10 cellular contexts compared by ENCODE assay signal in genomic region chr10:91077549-91078017, GRCh38.
DNase-seq lines count a peak whose midpoint lies in the region; ATAC-seq and TF ChIP-seq lines count a peak whose summit lies in the region.
"Had no signal": no experiment of that assay in that cellular context is flagged by ENCODE, and none has a peak within 500 bp of the region (broad histone marks: within the 10 kb centered on the region; RNA-seq: fewer than 3 reads in every experiment).

No MANE protein-coding gene starts in this region.

- POLR2A ChIA-PET in A673 (lab: Charles Lee; ENCODE audit: low non-redundant PET), result no interaction called here

- no peak for TF ChIP-seq CTCF in A673 (conservative IDR thresholded peaks at IDR 0.05; ENCODE audit: low read depth, low read length)
- TF ChIP-seq CTCF in choroid plexus epithelial cell (conservative IDR thresholded peaks at IDR 0.05; ENCODE audit: low read depth, low read length), result no peak
- TF ChIP-seq CTCF in mesothelial cell of epicardium (IDR thresholded peaks at IDR 0.05; ENCODE audit: unreplicated experiment), result no peak

- H3K36me3 Mint-ChIP-seq in mesothelial cell of epicardium, result no peaks in the 10 kb centered on the region
- no peaks in the 10 kb centered on the region for H3K36me3 Mint-ChIP-seq in immature natural killer cell
- H3K36me3 Mint-ChIP-seq: activated naive CD4-positive, alpha-beta T cell treated with anti-CD3 and anti-CD28 coated beads, Interleukin-2, amount 50 U/mL, for 24 hours had no signal

- no peak overlapping the region for H3K27ac ChIP-seq in A673 (ENCODE audit: low read depth, low read length, poor library complexity, severe bottlenecking)
- H3K27ac ChIP-seq: C4-2B had no signal

- peak; percentile 7 for DNase-seq in A673 (ENCODE audit: low spot score)
- DNase-seq in NCI-H146 (lab: John Stamatoyannopoulos, UW), result peak; percentile 60
- peak; percentile 6 for DNase-seq in choroid plexus epithelial cell (ENCODE audit: low read depth)
- DNase-seq in mesothelial cell of epicardium (ENCODE audit: low spot score in 2 of 2, unreplicated experiment in 2 of 2), result peak; percentile 31 to 53
- DNase-seq in mesenteric fat pad (ENCODE audit: low spot score), result no peak
- no peak for DNase-seq in immature natural killer cell
- no peak for DNase-seq in effector CD8-positive, alpha-beta T cell (lab: John Stamatoyannopoulos, UW)

- H3K9me3 ChIP-seq in A673 (ENCODE audit: low read depth, low read length, poor library complexity, severe bottlenecking), result no peaks in the 10 kb centered on the region

- CTCF ChIA-PET in A673 (lab: Charles Lee), result no interaction called here

- H3K4me1 ChIP-seq in A673 (ENCODE audit: insufficient read depth, low read length, poor library complexity, severe bottlenecking), result no peaks in the 10 kb centered on the region

- H3K27me3 Mint-ChIP-seq in mesothelial cell of epicardium (ENCODE audit: low read depth), result peaks cover 13% of the 10 kb centered on the region
- peaks cover 0 to 13% (median 10%) of the 10 kb centered on the region in 3 donors for H3K27me3 Mint-ChIP-seq in immature natural killer cell (ENCODE audit: low read depth in 3 of 3)

- H3K4me3 ChIP-seq in A673 (ENCODE audit: low read depth, low read length, poor library complexity, severe bottlenecking), result no peak overlapping the region
- H3K4me3 ChIP-seq in choroid plexus epithelial cell (ENCODE audit: low read depth, low read length), result no peak overlapping the region

- peaks cover 25% of the 10 kb centered on the region for H3K27me3 ChIP-seq in A673 (replicated peaks; ENCODE audit: insufficient read depth, low read depth, low read length, poor library complexity)

- H3K27ac Mint-ChIP-seq in mesothelial cell of epicardium (peak overlapping the region; percentile 52), immature natural killer cell (no peak overlapping the region)
- H3K27ac Mint-ChIP-seq: activated naive CD4-positive, alpha-beta T cell treated with anti-CD3 and anti-CD28 coated beads, Interleukin-2, amount 50 U/mL, for 24 hours had no signal

- no peaks in the 10 kb centered on the region for H3K36me3 ChIP-seq in A673 (ENCODE audit: insufficient read depth, low read length, poor library complexity, severe bottlenecking)

- intact Hi-C loops in A673 (cut with micrococcal nuclease; ENCODE audit: unreplicated experiment), result no loop called here

- H3K4me1 Mint-ChIP-seq in mesothelial cell of epicardium, result peaks cover 21% of the 10 kb centered on the region
- peaks cover 2 to 5% of the 10 kb centered on the region in 2 donors for H3K4me1 Mint-ChIP-seq in immature natural killer cell
- H3K4me1 Mint-ChIP-seq: activated naive CD4-positive, alpha-beta T cell treated with anti-CD3 and anti-CD28 coated beads, Interleukin-2, amount 50 U/mL, for 24 hours had no signal

- no peaks in the 10 kb centered on the region for H3K9me3 Mint-ChIP-seq in mesothelial cell of epicardium
- H3K9me3 Mint-ChIP-seq in immature natural killer cell, result no peaks in the 10 kb centered on the region
- H3K9me3 Mint-ChIP-seq: activated naive CD4-positive, alpha-beta T cell treated with anti-CD3 and anti-CD28 coated beads, Interleukin-2, amount 50 U/mL, for 24 hours had no signal

- ATAC-seq in GM18867 (IDR thresholded peaks at IDR 0.05; ENCODE audit: unreplicated experiment), result no peak

- no TSS peak for BruUV-seq in A673 (replicated peaks; lab: Mats Ljungman, UMichigan)

- H3K4me3 Mint-ChIP-seq in mesothelial cell of epicardium, result no peak overlapping the region
- H3K4me3 Mint-ChIP-seq in immature natural killer cell, result no peak overlapping the region
- H3K4me3 Mint-ChIP-seq: activated naive CD4-positive, alpha-beta T cell treated with anti-CD3 and anti-CD28 coated beads, Interleukin-2, amount 50 U/mL, for 24 hours had no signal

Comparison
In these comparisons a context has a peak if more than half of its experiments do, and no peak if none do; other contexts are left out.
1. DNase-seq: peak in A673 (single experiment), NCI-H146 (single experiment), choroid plexus epithelial cell (single experiment) and mesothelial cell of epicardium (2 of 2); none in mesenteric fat pad (single experiment), immature natural killer cell (0 of 3) and effector CD8-positive, alpha-beta T cell (single experiment).